ENCODE assay signal across 1 cellular context in the genomic region with DNA sequence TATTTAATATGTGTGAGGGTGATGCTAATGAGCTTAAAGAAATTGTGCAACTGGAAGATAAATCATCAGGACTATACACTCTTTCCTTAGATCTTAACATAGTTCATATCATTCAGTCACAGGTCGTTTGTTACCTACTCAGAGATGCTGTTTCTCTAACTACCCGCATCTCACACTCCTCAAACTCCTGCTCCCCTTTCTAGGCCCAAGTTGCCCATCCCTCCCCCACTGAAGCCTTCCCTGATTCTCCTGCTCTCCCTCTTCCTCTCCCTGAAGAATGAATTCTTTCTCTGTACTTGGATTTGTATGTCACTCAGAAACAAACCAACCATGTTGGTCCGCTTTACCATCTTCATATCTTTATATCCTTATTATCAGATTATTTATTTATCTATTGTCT.
TF ChIP-seq lines count a peak whose summit lies in the region.

No MANE protein-coding gene starts in this region.

TF ChIP-seq in GM23338, 12 proteins besides CTCF, POLR2A, EP300 and RAD21 (continued from another document):
- TF ChIP-seq, protein P1, sequence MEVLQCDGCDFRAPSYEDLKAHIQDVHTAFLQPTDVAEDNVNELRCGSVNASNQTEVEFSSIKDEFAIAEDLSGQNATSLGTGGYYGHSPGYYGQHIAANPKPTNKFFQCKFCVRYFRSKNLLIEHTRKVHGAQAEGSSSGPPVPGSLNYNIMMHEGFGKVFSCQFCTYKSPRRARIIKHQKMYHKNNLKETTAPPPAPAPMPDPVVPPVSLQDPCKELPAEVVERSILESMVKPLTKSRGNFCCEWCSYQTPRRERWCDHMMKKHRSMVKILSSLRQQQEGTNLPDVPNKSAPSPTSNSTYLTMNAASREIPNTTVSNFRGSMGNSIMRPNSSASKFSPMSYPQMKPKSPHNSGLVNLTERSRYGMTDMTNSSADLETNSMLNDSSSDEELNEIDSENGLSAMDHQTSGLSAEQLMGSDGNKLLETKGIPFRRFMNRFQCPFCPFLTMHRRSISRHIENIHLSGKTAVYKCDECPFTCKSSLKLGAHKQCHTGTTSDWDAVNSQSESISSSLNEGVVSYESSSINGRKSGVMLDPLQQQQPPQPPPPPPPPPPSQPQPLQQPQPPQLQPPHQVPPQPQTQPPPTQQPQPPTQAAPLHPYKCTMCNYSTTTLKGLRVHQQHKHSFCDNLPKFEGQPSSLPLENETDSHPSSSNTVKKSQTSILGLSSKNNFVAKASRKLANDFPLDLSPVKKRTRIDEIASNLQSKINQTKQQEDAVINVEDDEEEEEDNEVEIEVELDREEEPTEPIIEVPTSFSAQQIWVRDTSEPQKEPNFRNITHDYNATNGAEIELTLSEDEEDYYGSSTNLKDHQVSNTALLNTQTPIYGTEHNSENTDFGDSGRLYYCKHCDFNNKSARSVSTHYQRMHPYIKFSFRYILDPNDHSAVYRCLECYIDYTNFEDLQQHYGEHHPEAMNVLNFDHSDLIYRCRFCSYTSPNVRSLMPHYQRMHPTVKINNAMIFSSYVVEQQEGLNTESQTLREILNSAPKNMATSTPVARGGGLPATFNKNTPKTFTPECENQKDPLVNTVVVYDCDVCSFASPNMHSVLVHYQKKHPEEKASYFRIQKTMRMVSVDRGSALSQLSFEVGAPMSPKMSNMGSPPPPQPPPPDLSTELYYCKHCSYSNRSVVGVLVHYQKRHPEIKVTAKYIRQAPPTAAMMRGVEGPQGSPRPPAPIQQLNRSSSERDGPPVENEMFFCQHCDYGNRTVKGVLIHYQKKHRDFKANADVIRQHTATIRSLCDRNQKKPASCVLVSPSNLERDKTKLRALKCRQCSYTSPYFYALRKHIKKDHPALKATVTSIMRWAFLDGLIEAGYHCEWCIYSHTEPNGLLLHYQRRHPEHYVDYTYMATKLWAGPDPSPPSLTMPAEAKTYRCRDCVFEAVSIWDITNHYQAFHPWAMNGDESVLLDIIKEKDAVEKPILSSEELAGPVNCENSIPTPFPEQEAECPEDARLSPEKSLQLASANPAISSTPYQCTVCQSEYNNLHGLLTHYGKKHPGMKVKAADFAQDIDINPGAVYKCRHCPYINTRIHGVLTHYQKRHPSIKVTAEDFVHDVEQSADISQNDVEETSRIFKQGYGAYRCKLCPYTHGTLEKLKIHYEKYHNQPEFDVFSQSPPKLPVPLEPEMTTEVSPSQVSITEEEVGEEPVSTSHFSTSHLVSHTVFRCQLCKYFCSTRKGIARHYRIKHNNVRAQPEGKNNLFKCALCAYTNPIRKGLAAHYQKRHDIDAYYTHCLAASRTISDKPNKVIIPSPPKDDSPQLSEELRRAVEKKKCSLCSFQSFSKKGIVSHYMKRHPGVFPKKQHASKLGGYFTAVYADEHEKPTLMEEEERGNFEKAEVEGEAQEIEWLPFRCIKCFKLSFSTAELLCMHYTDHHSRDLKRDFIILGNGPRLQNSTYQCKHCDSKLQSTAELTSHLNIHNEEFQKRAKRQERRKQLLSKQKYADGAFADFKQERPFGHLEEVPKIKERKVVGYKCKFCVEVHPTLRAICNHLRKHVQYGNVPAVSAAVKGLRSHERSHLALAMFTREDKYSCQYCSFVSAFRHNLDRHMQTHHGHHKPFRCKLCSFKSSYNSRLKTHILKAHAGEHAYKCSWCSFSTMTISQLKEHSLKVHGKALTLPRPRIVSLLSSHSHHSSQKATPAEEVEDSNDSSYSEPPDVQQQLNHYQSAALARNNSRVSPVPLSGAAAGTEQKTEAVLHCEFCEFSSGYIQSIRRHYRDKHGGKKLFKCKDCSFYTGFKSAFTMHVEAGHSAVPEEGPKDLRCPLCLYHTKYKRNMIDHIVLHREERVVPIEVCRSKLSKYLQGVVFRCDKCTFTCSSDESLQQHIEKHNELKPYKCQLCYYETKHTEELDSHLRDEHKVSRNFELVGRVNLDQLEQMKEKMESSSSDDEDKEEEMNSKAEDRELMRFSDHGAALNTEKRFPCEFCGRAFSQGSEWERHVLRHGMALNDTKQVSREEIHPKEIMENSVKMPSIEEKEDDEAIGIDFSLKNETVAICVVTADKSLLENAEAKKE (CRISPR knock-in tag; IDR thresholded peaks at IDR 0.05), result no peak
- TF ChIP-seq EZH2phosphoT487 (IDR thresholded peaks at IDR 0.05; ENCODE audit: unreplicated experiment) (no peak), EZH2 (IDR thresholded peaks at IDR 0.05; ENCODE audit: low read depth, unreplicated experiment) (no peak), ZNF114 (CRISPR knock-in tag; IDR thresholded peaks at IDR 0.05) (no peak), JUNB (IDR thresholded peaks at IDR 0.05; ENCODE audit: unreplicated experiment) (no peak), ETS1 (IDR thresholded peaks at IDR 0.05) (no peak), POLR2AphosphoS5 (IDR thresholded peaks at IDR 0.05; ENCODE audit: low read depth) (no peak), STAT1 (IDR thresholded peaks at IDR 0.05; ENCODE audit: unreplicated experiment) (no peak)
- TF ChIP-seq, protein P2, sequence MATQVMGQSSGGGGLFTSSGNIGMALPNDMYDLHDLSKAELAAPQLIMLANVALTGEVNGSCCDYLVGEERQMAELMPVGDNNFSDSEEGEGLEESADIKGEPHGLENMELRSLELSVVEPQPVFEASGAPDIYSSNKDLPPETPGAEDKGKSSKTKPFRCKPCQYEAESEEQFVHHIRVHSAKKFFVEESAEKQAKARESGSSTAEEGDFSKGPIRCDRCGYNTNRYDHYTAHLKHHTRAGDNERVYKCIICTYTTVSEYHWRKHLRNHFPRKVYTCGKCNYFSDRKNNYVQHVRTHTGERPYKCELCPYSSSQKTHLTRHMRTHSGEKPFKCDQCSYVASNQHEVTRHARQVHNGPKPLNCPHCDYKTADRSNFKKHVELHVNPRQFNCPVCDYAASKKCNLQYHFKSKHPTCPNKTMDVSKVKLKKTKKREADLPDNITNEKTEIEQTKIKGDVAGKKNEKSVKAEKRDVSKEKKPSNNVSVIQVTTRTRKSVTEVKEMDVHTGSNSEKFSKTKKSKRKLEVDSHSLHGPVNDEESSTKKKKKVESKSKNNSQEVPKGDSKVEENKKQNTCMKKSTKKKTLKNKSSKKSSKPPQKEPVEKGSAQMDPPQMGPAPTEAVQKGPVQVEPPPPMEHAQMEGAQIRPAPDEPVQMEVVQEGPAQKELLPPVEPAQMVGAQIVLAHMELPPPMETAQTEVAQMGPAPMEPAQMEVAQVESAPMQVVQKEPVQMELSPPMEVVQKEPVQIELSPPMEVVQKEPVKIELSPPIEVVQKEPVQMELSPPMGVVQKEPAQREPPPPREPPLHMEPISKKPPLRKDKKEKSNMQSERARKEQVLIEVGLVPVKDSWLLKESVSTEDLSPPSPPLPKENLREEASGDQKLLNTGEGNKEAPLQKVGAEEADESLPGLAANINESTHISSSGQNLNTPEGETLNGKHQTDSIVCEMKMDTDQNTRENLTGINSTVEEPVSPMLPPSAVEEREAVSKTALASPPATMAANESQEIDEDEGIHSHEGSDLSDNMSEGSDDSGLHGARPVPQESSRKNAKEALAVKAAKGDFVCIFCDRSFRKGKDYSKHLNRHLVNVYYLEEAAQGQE (IDR thresholded peaks at IDR 0.05; ENCODE audit: unreplicated experiment), result no peak
